Comparison of ENCODE assay signal across 7 cellular contexts in the genomic region with DNA sequence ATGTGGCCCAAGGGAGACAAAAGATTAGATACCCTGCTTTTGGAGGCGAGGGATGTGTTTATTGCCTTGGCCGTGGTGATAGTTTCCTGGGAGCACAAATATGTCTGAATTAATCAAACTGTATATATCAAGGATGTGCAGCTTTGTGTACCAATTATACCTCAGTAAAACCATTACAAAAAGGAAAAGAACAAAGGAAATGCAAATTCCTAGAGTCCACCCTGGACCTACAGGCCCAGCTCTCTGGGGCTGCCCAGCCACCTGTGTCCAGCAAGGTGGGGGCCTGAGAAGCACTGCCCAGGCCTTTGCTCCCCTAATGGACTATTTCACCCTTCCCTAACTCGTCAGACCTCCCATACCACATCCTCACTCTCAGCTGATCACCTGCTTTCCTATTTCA.
"Had no signal": no experiment of that assay in that cellular context is flagged by ENCODE, and none has a peak within 500 bp of the region (broad histone marks: within the 10 kb centered on the region; RNA-seq: fewer than 3 reads in every experiment).

No MANE protein-coding gene starts in this region.

- H3K4me3 ChIP-seq: GM23338 had no signal

- H3K27ac ChIP-seq: HL-60 had no signal

- H3K4me3 Mint-ChIP-seq: GM23338, H9, HFFc6, IgD-negative memory B cell had no signal

- DNase-seq: H9, HCEC 1CT, HFFc6 had no signal

- ATAC-seq: GM23338, HepG2 had no signal

- H3K9me3 Mint-ChIP-seq: IgD-negative memory B cell had no signal

- H3K27ac Mint-ChIP-seq: GM23338, H9, HFFc6, IgD-negative memory B cell had no signal

- H3K27me3 Mint-ChIP-seq: IgD-negative memory B cell had no signal
